19 cellular contexts compared by ENCODE assay signal in the genomic region with DNA sequence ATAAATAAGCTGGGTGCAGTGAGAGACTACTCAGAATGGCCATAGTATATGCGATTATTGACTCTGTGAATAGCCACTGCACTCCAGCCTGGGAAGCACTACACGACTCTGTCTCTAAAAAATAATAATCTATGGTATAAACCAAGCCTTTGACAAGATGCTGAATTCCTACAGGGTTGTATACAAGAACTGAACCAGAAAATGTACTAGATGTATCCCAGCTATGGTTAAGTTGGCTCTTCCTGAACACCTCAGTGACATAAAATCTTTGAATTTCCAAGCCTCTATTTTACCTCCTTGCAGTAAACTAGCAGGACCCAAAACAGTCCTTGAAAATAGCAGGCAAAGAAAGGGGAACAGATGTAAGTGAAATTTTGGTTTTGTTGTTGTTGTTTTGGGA. TPM values are rescaled to one million over a fixed set of nuclear protein-coding genes. Genes with fewer than 3 reads are reported as not detected.
DNase-seq lines count a peak whose midpoint lies in the region; ATAC-seq and TF ChIP-seq lines count a peak whose summit lies in the region.
"Had no signal": no experiment of that assay in that cellular context is flagged by ENCODE, and none has a peak within 500 bp of the region (broad histone marks: within the 10 kb centered on the region; RNA-seq: fewer than 3 reads in every experiment).

No MANE protein-coding gene starts in this region.

- no peaks in the 10 kb centered on the region for H3K4me1 ChIP-seq in DND-41 (ENCODE audit: insufficient read depth, low read length)

- H3K27me3 Mint-ChIP-seq in activated CD4-positive, alpha-beta memory T cell treated with anti-CD3 and anti-CD28 coated beads for 36 hours = no peaks in the 10 kb centered on the region
- no peaks in the 10 kb centered on the region for H3K27me3 Mint-ChIP-seq in activated CD4-positive, alpha-beta memory T cell treated with anti-CD3 and anti-CD28 coated beads, Interleukin-2, amount 10 ng/mL, durations not matched to agents 7 days and 5 days
- H3K27me3 Mint-ChIP-seq in activated naive CD8-positive, alpha-beta T cell treated with anti-CD3 and anti-CD28 coated beads, Interleukin-2, amount 50 U/mL, for 24 hours = no peaks in the 10 kb centered on the region
- peaks cover 4% of the 10 kb centered on the region for H3K27me3 Mint-ChIP-seq in nephron progenitor cell (ENCODE audit: low read depth, poor library complexity)
- H3K27me3 Mint-ChIP-seq: dendritic cell treated with granulocyte-macrophage colony-stimulating factor and Interleukin-4, amounts not matched to agents 40 ng/mL and 50 ng/mL, for 4 days had no signal

- TF ChIP-seq CTCF in DND-41 (IDR thresholded peaks at IDR 0.05; ENCODE audit: borderline replicate concordance, extremely low read depth, low read length, poor library complexity, severe bottlenecking) = no peak
- no peak for TF ChIP-seq CTCF in nephron progenitor cell (IDR thresholded peaks at IDR 0.05)

- H3K9me3 ChIP-seq in DND-41 (ENCODE audit: insufficient read depth, low read length, severe bottlenecking) = no peaks in the 10 kb centered on the region
- H3K9me3 ChIP-seq: right atrium auricular region had no signal

- H3K36me3 Mint-ChIP-seq in activated CD4-positive, alpha-beta memory T cell treated with anti-CD3 and anti-CD28 coated beads for 36 hours = peaks cover 41% of the 10 kb centered on the region
- H3K36me3 Mint-ChIP-seq in activated CD4-positive, alpha-beta memory T cell treated with anti-CD3 and anti-CD28 coated beads, Interleukin-2, amount 10 ng/mL, durations not matched to agents 7 days and 5 days (ENCODE audit: low read depth) = peaks cover 73% of the 10 kb centered on the region
- H3K36me3 Mint-ChIP-seq in activated naive CD8-positive, alpha-beta T cell treated with anti-CD3 and anti-CD28 coated beads, Interleukin-2, amount 50 U/mL, for 24 hours (ENCODE audit: low read depth) = peaks cover 56% of the 10 kb centered on the region
- peaks cover 57% of the 10 kb centered on the region for H3K36me3 Mint-ChIP-seq in nephron progenitor cell (ENCODE audit: low read depth)

- ATAC-seq in DND-41 (ENCODE audit: insufficient read depth, low read depth) (no peak; the same call in 2 of the 3 replicates), HG02973 (IDR thresholded peaks at IDR 0.05; ENCODE audit: unreplicated experiment) (no peak)
- ATAC-seq in activated naive CD8-positive, alpha-beta T cell treated with anti-CD3 and anti-CD28 coated beads, Interleukin-2, amount 50 U/mL, for 24 hours = no peak

- peaks cover 56% of the 10 kb centered on the region for H3K36me3 ChIP-seq in DND-41 (ENCODE audit: insufficient read depth, low read length)

- H3K9ac ChIP-seq in DND-41 (ENCODE audit: low read depth, low read length) = no peak overlapping the region

- peaks cover 37% of the 10 kb centered on the region for H4K20me1 ChIP-seq in DND-41 (ENCODE audit: insufficient read depth, low read length)

- 0 out of 2 replicates have a peak overlapping the region, but pooled peaks have one; percentile 5 for H3K27ac ChIP-seq in DND-41 (ENCODE audit: low read length)
- H3K27ac ChIP-seq: right atrium auricular region had no signal

- no peaks in the 10 kb centered on the region for H3K27me3 ChIP-seq in DND-41 (ENCODE audit: insufficient read depth, low read length, poor library complexity)
- H3K27me3 ChIP-seq: heart left ventricle, right atrium auricular region had no signal

- POLR2A ChIA-PET in activated CD4-positive, alpha-beta memory T cell treated with anti-CD3 and anti-CD28 coated beads for 36 hours (lab: Charles Lee) = interaction anchor here (0.8 kb wide), 1 partner anchor 9 kb away, joined by 3 read pairs; no protein-coding TSS in a partner anchor
- POLR2A ChIA-PET in activated CD4-positive, alpha-beta memory T cell treated with anti-CD3 and anti-CD28 coated beads, Interleukin-2, amount 10 ng/mL, durations not matched to agents 7 days and 5 days (lab: Charles Lee) = interaction anchor here (0.7 to 2.8 kb wide), 8 partner anchors 10 to 111 kb away, joined by 3 to 16 read pairs (median 4); no protein-coding TSS in a partner anchor

- CTCF ChIA-PET in activated CD4-positive, alpha-beta memory T cell treated with anti-CD3 and anti-CD28 coated beads for 36 hours (lab: Charles Lee) = interaction anchor here (0.9 to 1.6 kb wide), 3 partner anchors 8 to 58 kb away, joined by 3 to 8 read pairs (median 3); no protein-coding TSS in a partner anchor
- CTCF ChIA-PET in activated CD4-positive, alpha-beta memory T cell treated with anti-CD3 and anti-CD28 coated beads, Interleukin-2, amount 10 ng/mL, durations not matched to agents 7 days and 5 days (lab: Charles Lee) = interaction anchor here (0.8 to 1.2 kb wide), 2 partner anchors 14 to 58 kb away, joined by 3 to 4 read pairs; no protein-coding TSS in a partner anchor

- intact Hi-C loops in activated CD4-positive, alpha-beta memory T cell treated with anti-CD3 and anti-CD28 coated beads for 36 hours (cut with micrococcal nuclease) = no loop called here

- H3K4me3 ChIP-seq in DND-41 (ENCODE audit: low read depth in 1 of 2, low read length in 2 of 2) = no peak overlapping the region
- H3K4me3 ChIP-seq: heart left ventricle, right atrium auricular region had no signal

- peaks cover 4% of the 10 kb centered on the region for H3K9me3 Mint-ChIP-seq in activated CD4-positive, alpha-beta memory T cell treated with anti-CD3 and anti-CD28 coated beads for 36 hours
- no peaks in the 10 kb centered on the region for H3K9me3 Mint-ChIP-seq in activated CD4-positive, alpha-beta memory T cell treated with anti-CD3 and anti-CD28 coated beads, Interleukin-2, amount 10 ng/mL, durations not matched to agents 7 days and 5 days
- H3K9me3 Mint-ChIP-seq in activated naive CD8-positive, alpha-beta T cell treated with anti-CD3 and anti-CD28 coated beads, Interleukin-2, amount 50 U/mL, for 24 hours = peaks cover 3% of the 10 kb centered on the region
- peaks cover 11% of the 10 kb centered on the region for H3K9me3 Mint-ChIP-seq in nephron progenitor cell
- H3K9me3 Mint-ChIP-seq: dendritic cell treated with granulocyte-macrophage colony-stimulating factor and Interleukin-4, amounts not matched to agents 40 ng/mL and 50 ng/mL, for 4 days had no signal

- H3K4me2 ChIP-seq in DND-41 (ENCODE audit: insufficient read depth, low read length) = no peak overlapping the region

- no peak overlapping the region for H3K4me3 Mint-ChIP-seq in activated CD4-positive, alpha-beta memory T cell treated with anti-CD3 and anti-CD28 coated beads for 36 hours
- H3K4me3 Mint-ChIP-seq in activated CD4-positive, alpha-beta memory T cell treated with anti-CD3 and anti-CD28 coated beads, Interleukin-2, amount 10 ng/mL, durations not matched to agents 7 days and 5 days = no peak overlapping the region
- H3K4me3 Mint-ChIP-seq in activated naive CD8-positive, alpha-beta T cell treated with anti-CD3 and anti-CD28 coated beads, Interleukin-2, amount 50 U/mL, for 24 hours = no peak overlapping the region
- no peak overlapping the region for H3K4me3 Mint-ChIP-seq in nephron progenitor cell
- H3K4me3 Mint-ChIP-seq: dendritic cell treated with granulocyte-macrophage colony-stimulating factor and Interleukin-4, amounts not matched to agents 40 ng/mL and 50 ng/mL, for 4 days had no signal

- no peak overlapping the region for H2AFZ ChIP-seq in DND-41 (ENCODE audit: low read depth, low read length)

- peaks cover 21% of the 10 kb centered on the region for H3K4me1 Mint-ChIP-seq in activated CD4-positive, alpha-beta memory T cell treated with anti-CD3 and anti-CD28 coated beads for 36 hours (ENCODE audit: low read depth)
- H3K4me1 Mint-ChIP-seq in activated CD4-positive, alpha-beta memory T cell treated with anti-CD3 and anti-CD28 coated beads, Interleukin-2, amount 10 ng/mL, durations not matched to agents 7 days and 5 days = peaks cover 22% of the 10 kb centered on the region
- H3K4me1 Mint-ChIP-seq in activated naive CD8-positive, alpha-beta T cell treated with anti-CD3 and anti-CD28 coated beads, Interleukin-2, amount 50 U/mL, for 24 hours = peaks cover 28% of the 10 kb centered on the region
- peaks cover 5% of the 10 kb centered on the region for H3K4me1 Mint-ChIP-seq in nephron progenitor cell

- H3K79me2 ChIP-seq in DND-41 (ENCODE audit: insufficient read depth, low read length) = peaks cover 32% of the 10 kb centered on the region

- peak overlapping the region; percentile 18 for H3K27ac Mint-ChIP-seq in activated CD4-positive, alpha-beta memory T cell treated with anti-CD3 and anti-CD28 coated beads for 36 hours
- no peak overlapping the region for H3K27ac Mint-ChIP-seq in activated CD4-positive, alpha-beta memory T cell treated with anti-CD3 and anti-CD28 coated beads, Interleukin-2, amount 10 ng/mL, durations not matched to agents 7 days and 5 days
- peak overlapping the region; percentile 54 for H3K27ac Mint-ChIP-seq in activated naive CD8-positive, alpha-beta T cell treated with anti-CD3 and anti-CD28 coated beads, Interleukin-2, amount 50 U/mL, for 24 hours
- peak overlapping the region; percentile 17 for H3K27ac Mint-ChIP-seq in nephron progenitor cell

- DNase-seq in activated CD4-positive, alpha-beta memory T cell treated with anti-CD3 and anti-CD28 coated beads for 36 hours = no peak
- no peak for DNase-seq in activated CD4-positive, alpha-beta memory T cell treated with anti-CD3 and anti-CD28 coated beads, Interleukin-2, amount 10 ng/mL, durations not matched to agents 7 days and 5 days
- DNase-seq in DND-41 = no peak
- DNase-seq in activated naive CD8-positive, alpha-beta T cell treated with anti-CD3 and anti-CD28 coated beads, Interleukin-2, amount 50 U/mL, for 24 hours = no peak
- DNase-seq in nephron progenitor cell = no peak
- no peak for DNase-seq in 8988T
- no peak for DNase-seq in NK-92 (lab: John Stamatoyannopoulos, UW; ENCODE audit: unreplicated experiment)
- DNase-seq: C1 segment of cervical spinal cord; DMS153; GDM1; H7; heart left ventricle; NCI-H1436 treated with DMSO at 0.1 percent for 48 hours; NCI-H82; SHP77; stimulated activated CD4-positive, alpha-beta T cell treated with anti-CD3 and anti-CD28 coated beads, Interleukin-12 subunit alpha, Interleukin-12 subunit beta, amount 100 ng/mL, for 4 hours had no signal

RNA-seq across cellular contexts. Expression of a gene that starts 32.5 kb away (rescaled TPM):
- total RNA-seq in activated CD4-positive, alpha-beta memory T cell treated with anti-CD3 and anti-CD28 coated beads for 36 hours = 100 to 1,000 TPM; 275 to 285 TPM
- total RNA-seq in activated CD4-positive, alpha-beta memory T cell treated with anti-CD3 and anti-CD28 coated beads, Interleukin-2, amount 10 ng/mL, durations not matched to agents 7 days and 5 days = 100 to 1,000 TPM; 337 to 349 TPM
